Comparison of ENCODE assay signal across 22 cellular contexts in genomic region chr4:90028460-90028859, GRCh38.
"Had no signal": no experiment of that assay in that cellular context is flagged by ENCODE, and none has a peak within 500 bp of the region (broad histone marks: within the 10 kb centered on the region; RNA-seq: fewer than 3 reads in every experiment).

No MANE protein-coding gene starts in this region.

- H3K4me1 ChIP-seq: psoas muscle, transverse colon had no signal

- ATAC-seq: esophagus mucosa; heart left ventricle; left colon; left ventricle myocardium superior; naive thymus-derived CD8-positive, alpha-beta T cell; psoas muscle; sciatic nerve; stimulated activated naive B cell treated with anti-CD40 and anti-IgM and Interleukin-4, amounts not matched to agents 10 μg/mL and 1 μg/mL and 100 μg/mL, for 72 hours; stimulated activated naive CD8-positive, alpha-beta T cell treated with anti-CD3 and anti-CD28 coated beads, Interleukin-15, amount 100 ng/mL, for 72 hours had no signal

- H3K9me3 Mint-ChIP-seq: stimulated activated naive B cell treated with anti-CD40 and anti-IgM and Interleukin-4, amounts not matched to agents 10 μg/mL and 1 μg/mL and 100 μg/mL, for 72 hours; stimulated activated naive CD8-positive, alpha-beta T cell treated with anti-CD3 and anti-CD28 coated beads, Interleukin-15, amount 100 ng/mL, for 72 hours had no signal

- H3K27me3 Mint-ChIP-seq: stimulated activated naive B cell treated with anti-CD40 and anti-IgM and Interleukin-4, amounts not matched to agents 10 μg/mL and 1 μg/mL and 100 μg/mL, for 72 hours had no signal

- H3K36me3 ChIP-seq: heart left ventricle, neutrophil, spleen, thoracic aorta, transverse colon had no signal

- H3K27ac ChIP-seq: coronary artery, dorsolateral prefrontal cortex, heart left ventricle, neutrophil, psoas muscle, thoracic aorta, transverse colon had no signal

- H3K4me3 ChIP-seq: coronary artery, dorsolateral prefrontal cortex, heart left ventricle, lung, psoas muscle, spleen, thoracic aorta, transverse colon had no signal

- H3K27me3 ChIP-seq: dorsolateral prefrontal cortex, heart left ventricle, neutrophil, spleen, transverse colon had no signal

- H3K27ac Mint-ChIP-seq: naive thymus-derived CD8-positive, alpha-beta T cell; stimulated activated naive B cell treated with anti-CD40 and anti-IgM and Interleukin-4, amounts not matched to agents 10 μg/mL and 1 μg/mL and 100 μg/mL, for 72 hours; stimulated activated naive CD8-positive, alpha-beta T cell treated with anti-CD3 and anti-CD28 coated beads, Interleukin-15, amount 100 ng/mL, for 72 hours had no signal

- H3K36me3 Mint-ChIP-seq: naive thymus-derived CD8-positive, alpha-beta T cell; stimulated activated naive B cell treated with anti-CD40 and anti-IgM and Interleukin-4, amounts not matched to agents 10 μg/mL and 1 μg/mL and 100 μg/mL, for 72 hours had no signal

- H3K4me3 Mint-ChIP-seq: naive thymus-derived CD8-positive, alpha-beta T cell; stimulated activated naive B cell treated with anti-CD40 and anti-IgM and Interleukin-4, amounts not matched to agents 10 μg/mL and 1 μg/mL and 100 μg/mL, for 72 hours; stimulated activated naive CD8-positive, alpha-beta T cell treated with anti-CD3 and anti-CD28 coated beads, Interleukin-15, amount 100 ng/mL, for 72 hours had no signal

- DNase-seq: dorsolateral prefrontal cortex; effector CD8-positive, alpha-beta T cell; heart left ventricle; hippocampal formation; left colon; left ventricle myocardium superior; naive thymus-derived CD8-positive, alpha-beta T cell; psoas muscle; spleen; stimulated activated CD4-positive, alpha-beta T cell treated with anti-CD3 and anti-CD28 coated beads, Interleukin-15, amount 100 ng/mL, for 24 hours; stimulated activated CD4-positive, alpha-beta T cell treated with anti-CD3 and anti-CD28 coated beads, Interleukin-1b, Interleukin-23, amount 100 ng/mL, for 48 hours; stimulated activated CD4-positive, alpha-beta T cell treated with anti-CD3 and anti-CD28 coated beads, Interleukin-4, amount 100 ng/mL, for 24 hours; stimulated activated naive B cell treated with anti-CD40 and anti-IgM and Interleukin-4, amounts not matched to agents 10 μg/mL and 1 μg/mL and 100 μg/mL, for 72 hours; stimulated activated naive CD8-positive, alpha-beta T cell treated with anti-CD3 and anti-CD28 coated beads, Interleukin-15, amount 100 ng/mL, for 72 hours; substantia nigra; transverse colon had no signal

- H3K9me3 ChIP-seq: heart left ventricle, neutrophil, psoas muscle, spleen, thoracic aorta, transverse colon had no signal

- H3K4me1 Mint-ChIP-seq: stimulated activated naive CD8-positive, alpha-beta T cell treated with anti-CD3 and anti-CD28 coated beads, Interleukin-15, amount 100 ng/mL, for 72 hours had no signal
